Comparison of ENCODE assay signal across 15 cellular contexts in the genomic region with DNA sequence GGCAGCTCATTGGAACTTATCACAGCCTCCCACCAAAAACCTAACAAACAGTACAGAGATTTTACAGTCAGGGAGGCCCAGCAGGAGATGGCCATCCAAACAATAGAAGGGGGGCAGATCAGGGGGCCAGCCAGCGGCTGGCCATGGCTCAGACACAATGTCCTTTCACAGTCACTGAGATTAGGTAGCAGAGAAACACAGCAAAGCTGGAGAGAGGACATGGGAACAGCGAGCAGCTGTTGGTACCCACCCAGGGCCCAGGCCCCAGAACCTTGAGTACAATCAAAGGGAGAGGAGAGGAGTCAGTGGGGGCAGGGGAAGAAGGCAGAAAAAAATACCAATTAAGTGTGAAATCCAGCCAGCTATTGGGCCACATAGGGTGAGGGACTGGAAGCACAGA. TPM values are rescaled to one million over a fixed set of nuclear protein-coding genes. Genes with fewer than 3 reads are reported as not detected.
A peak's percentile ranks its signal among the peaks of the same experiment; 100 is the strongest.
DNase-seq lines count a peak whose midpoint lies in the region; ATAC-seq and TF ChIP-seq lines count a peak whose summit lies in the region.
"Had no signal": no experiment of that assay in that cellular context is flagged by ENCODE, and none has a peak within 500 bp of the region (broad histone marks: within the 10 kb centered on the region; RNA-seq: fewer than 3 reads in every experiment).

No MANE protein-coding gene starts in this region.

- H3K4me2 ChIP-seq in DOHH2 (ENCODE audit: low read length) = peak overlapping the region; percentile 72

- H3K79me2 ChIP-seq in DOHH2 (ENCODE audit: control insufficient read depth, low read length) = no peaks in the 10 kb centered on the region

- H4K20me1 ChIP-seq in DOHH2 (ENCODE audit: control insufficient read depth, insufficient read depth, low read depth, low read length) = no peaks in the 10 kb centered on the region

- no peaks in the 10 kb centered on the region for H3K36me3 ChIP-seq in DOHH2 (ENCODE audit: control insufficient read depth, low read length)
- H3K36me3 ChIP-seq: heart left ventricle, SJSA1 had no signal

- intact Hi-C loops in CD14-positive monocyte (cut with micrococcal nuclease) = loop anchor here (2.0 to 5.0 kb wide), 3 partner anchors 16 to 35 kb away; partner anchors contain the start of gene IL17RA (in 1 of the 2)
- intact Hi-C loops in natural killer cell (cut with micrococcal nuclease) = no loop called here

- no peaks in the 10 kb centered on the region for H3K9me2 ChIP-seq in DOHH2 (replicated peaks; ENCODE audit: control insufficient read depth, low read length)

- ATAC-seq in natural killer cell (no peak), HG03469 (IDR thresholded peaks at IDR 0.05; ENCODE audit: unreplicated experiment) (no peak)

- peak overlapping the region; percentile 63 for H3K27ac ChIP-seq in DOHH2 (ENCODE audit: low read depth, low read length)
- H3K27ac ChIP-seq: SJSA1 had no signal

- H3K27me3 ChIP-seq in DOHH2 (ENCODE audit: control insufficient read depth, low read length) = no peaks in the 10 kb centered on the region

- no peak overlapping the region for H3K4me3 ChIP-seq in DOHH2 (ENCODE audit: low read length)
- H3K4me3 ChIP-seq: heart left ventricle, SJSA1 had no signal

- H3K27me3 Mint-ChIP-seq in CD14-positive monocyte (ENCODE audit: low read depth in 3 of 3) = peaks cover 0 to 13% (median 6%) of the 10 kb centered on the region in 3 donors
- peaks cover 16% of the 10 kb centered on the region for H3K27me3 Mint-ChIP-seq in activated naive CD8-positive, alpha-beta T cell treated with anti-CD3 and anti-CD28 coated beads for 36 hours
- H3K27me3 Mint-ChIP-seq in natural killer cell (ENCODE audit: low read depth in 2 of 2) = peaks cover 5 to 7% of the 10 kb centered on the region in 2 donors

- no peak for DNase-seq in CD14-positive monocyte (ENCODE audit: low spot score)
- no peak for DNase-seq in activated naive CD8-positive, alpha-beta T cell treated with anti-CD3 and anti-CD28 coated beads for 36 hours
- no peak for DNase-seq in natural killer cell
- no peak for DNase-seq in midbrain (lab: John Stamatoyannopoulos, UW)
- DNase-seq in DMS114 treated with DMSO at 0.1 percent for 48 hours (lab: John Stamatoyannopoulos, UW; ENCODE audit: unreplicated experiment) = no peak
- no peak for DNase-seq in NCI-H526 treated with DMSO at 0.1 percent for 48 hours (lab: John Stamatoyannopoulos, UW)
- DNase-seq: activated CD4-positive, CD25-positive, alpha-beta regulatory T cell; activated effector memory CD4-positive, alpha-beta T cell treated with anti-CD3 and anti-CD28 coated beads, Interleukin-2, amount 50 U/mL, for 16 hours; HCEC 1CT; heart left ventricle; naive B cell; NCI-H2081 treated with DMSO at 0.1 percent for 48 hours had no signal

- H3K4me1 Mint-ChIP-seq in CD14-positive monocyte (peaks cover 87% of the 10 kb centered on the region), natural killer cell (peaks cover 46 to 61% of the 10 kb centered on the region in 2 donors)
- peaks cover 54% of the 10 kb centered on the region for H3K4me1 Mint-ChIP-seq in activated naive CD8-positive, alpha-beta T cell treated with anti-CD3 and anti-CD28 coated beads for 36 hours

- peaks cover 53% of the 10 kb centered on the region for H3K4me1 ChIP-seq in DOHH2 (ENCODE audit: control insufficient read depth, low read length)

- peaks cover 13% of the 10 kb centered on the region for H3F3A ChIP-seq in DOHH2 (ENCODE audit: control insufficient read depth, insufficient read depth)

- peak overlapping the region; percentile 58 to 86 for H3K4me3 Mint-ChIP-seq in CD14-positive monocyte
- H3K4me3 Mint-ChIP-seq in activated naive CD8-positive, alpha-beta T cell treated with anti-CD3 and anti-CD28 coated beads for 36 hours = no peak overlapping the region
- peak overlapping the region; percentile 69 for H3K4me3 Mint-ChIP-seq in natural killer cell

- H3K9me3 ChIP-seq in DOHH2 (ENCODE audit: control insufficient read depth, insufficient read depth, low read length) = no peaks in the 10 kb centered on the region
- H3K9me3 ChIP-seq: heart left ventricle had no signal

- H3K9me3 Mint-ChIP-seq in CD14-positive monocyte = peaks cover 0 to 4% (median 0%) of the 10 kb centered on the region in 7 donors
- H3K9me3 Mint-ChIP-seq in activated naive CD8-positive, alpha-beta T cell treated with anti-CD3 and anti-CD28 coated beads for 36 hours = no peaks in the 10 kb centered on the region
- H3K9me3 Mint-ChIP-seq in natural killer cell = no peaks in the 10 kb centered on the region
- H3K9me3 Mint-ChIP-seq: naive B cell had no signal

- peaks cover 21 to 38% of the 10 kb centered on the region in 2 donors for H3K36me3 Mint-ChIP-seq in CD14-positive monocyte
- H3K36me3 Mint-ChIP-seq in activated naive CD8-positive, alpha-beta T cell treated with anti-CD3 and anti-CD28 coated beads for 36 hours = no peaks in the 10 kb centered on the region
- no peaks in the 10 kb centered on the region for H3K36me3 Mint-ChIP-seq in natural killer cell
- H3K36me3 Mint-ChIP-seq: naive B cell had no signal

- peak overlapping the region; percentile 90 to 96 (median 95) for H3K27ac Mint-ChIP-seq in CD14-positive monocyte
- peak overlapping the region; percentile 85 for H3K27ac Mint-ChIP-seq in activated naive CD8-positive, alpha-beta T cell treated with anti-CD3 and anti-CD28 coated beads for 36 hours
- peak overlapping the region; percentile 57 to 81 for H3K27ac Mint-ChIP-seq in natural killer cell

- TF ChIP-seq CTCF in CD14-positive monocyte (IDR thresholded peaks at IDR 0.05) (no peak), DOHH2 (IDR thresholded peaks at IDR 0.05; ENCODE audit: low read depth, low read length, poor library complexity, severe bottlenecking) (no peak), natural killer cell (IDR thresholded peaks at IDR 0.05) (no peak)

RNA-seq across cellular contexts. Expression of gene TMEM121B, which starts 4.2 kb away (rescaled TPM):
- 1 to 10 TPM; 1.4 to 1.9 TPM for polyA plus RNA-seq in CD14-positive monocyte
- under 1 TPM; 0.27 to 0.36 TPM for total RNA-seq in activated naive CD8-positive, alpha-beta T cell treated with anti-CD3 and anti-CD28 coated beads for 36 hours
- under 1 TPM in 2 of 3 donors, not detected in 1; 0.18 to 0.35 TPM for total RNA-seq in natural killer cell

RNA-seq across cellular contexts. Expression of gene IL17RA, which starts 32.1 kb away (rescaled TPM):
- 100 to 1,000 TPM in 1 of 2 donors, 10 to 100 TPM in 1; 68.3 to 118 TPM for polyA plus RNA-seq in CD14-positive monocyte
- 10 to 100 TPM; 13.3 to 16.6 TPM for total RNA-seq in activated naive CD8-positive, alpha-beta T cell treated with anti-CD3 and anti-CD28 coated beads for 36 hours
- 10 to 100 TPM; 22.1 to 42.6 (median 28.7) TPM for total RNA-seq in natural killer cell

RNA-seq across cellular contexts. Expression of gene HDHD5, which starts 42.1 kb away (rescaled TPM):
- 100 to 1,000 TPM in 1 of 2 donors, 10 to 100 TPM in 1; 79.9 to 119 TPM for polyA plus RNA-seq in CD14-positive monocyte
- 10 to 100 TPM; 54.9 to 64.8 TPM for total RNA-seq in activated naive CD8-positive, alpha-beta T cell treated with anti-CD3 and anti-CD28 coated beads for 36 hours
- 10 to 100 TPM; 12.0 to 16.5 (median 13.5) TPM for total RNA-seq in natural killer cell
